16 cellular contexts compared by ENCODE assay signal in genomic region chr7:151427705-151428392, GRCh38. TPM values are rescaled to one million over a fixed set of nuclear protein-coding genes. Genes with fewer than 3 reads are reported as not detected.
DNase-seq lines count a peak whose midpoint lies in the region; ATAC-seq and TF ChIP-seq lines count a peak whose summit lies in the region.
"Had no signal": no experiment of that assay in that cellular context is flagged by ENCODE, and none has a peak within 500 bp of the region (broad histone marks: within the 10 kb centered on the region; RNA-seq: fewer than 3 reads in every experiment).

No MANE protein-coding gene starts in this region.

- H3K27ac ChIP-seq in HCT116 (ENCODE audit: low read depth, low read length), result peak overlapping the region; percentile 87
- H3K27ac ChIP-seq: 22Rv1 had no signal

- no peak for TF ChIP-seq CTCF in HCT116 (IDR thresholded peaks at IDR 0.05 in 2 of 3, conservative IDR thresholded peaks at IDR 0.05 in 1 of 3; ENCODE audit: borderline replicate concordance in 1 of 3, insufficient read depth in 1 of 3, low read depth in 2 of 3, low read length in 2 of 3)
- TF ChIP-seq CTCF in progenitor cell of endocrine pancreas (IDR thresholded peaks at IDR 0.05; ENCODE audit: unreplicated experiment), result no peak

- no peak overlapping the region for H3K9ac ChIP-seq in HCT116 (ENCODE audit: low read length)

- intact Hi-C loops in HCT116 (cut with micrococcal nuclease), result no loop called here
- intact Hi-C loops in activated T-helper 2 cell treated with anti-CD3 and anti-CD28 coated beads, Interferon-gamma antibody, Interleukin-2, Interleukin-4, amounts not matched to agents 10 μg/mL and 5 μg/mL and 100 μg/mL, durations not matched to agents 14 hours and 24 hours and 36 hours (cut with micrococcal nuclease), result loop anchor here (2.0 kb wide), 1 partner anchor 13 kb away; no protein-coding TSS in a partner anchor

- H3K4me1 Mint-ChIP-seq in central memory CD8-positive, alpha-beta T cell, result peaks cover 31% of the 10 kb centered on the region
- H3K4me1 Mint-ChIP-seq in progenitor cell of endocrine pancreas (ENCODE audit: low read depth), result peaks cover 28% of the 10 kb centered on the region
- peaks cover 27% of the 10 kb centered on the region for H3K4me1 Mint-ChIP-seq in activated T-helper 2 cell treated with anti-CD3 and anti-CD28 coated beads, Interferon-gamma antibody, Interleukin-2, Interleukin-4, amounts not matched to agents 10 μg/mL and 5 μg/mL and 100 μg/mL, durations not matched to agents 14 hours and 24 hours and 36 hours (ENCODE audit: low read depth)

- H3K9me3 Mint-ChIP-seq in central memory CD8-positive, alpha-beta T cell, result no peaks in the 10 kb centered on the region
- no peaks in the 10 kb centered on the region for H3K9me3 Mint-ChIP-seq in progenitor cell of endocrine pancreas (ENCODE audit: low read depth)
- no peaks in the 10 kb centered on the region for H3K9me3 Mint-ChIP-seq in activated T-helper 2 cell treated with anti-CD3 and anti-CD28 coated beads, Interferon-gamma antibody, Interleukin-2, Interleukin-4, amounts not matched to agents 10 μg/mL and 5 μg/mL and 100 μg/mL, durations not matched to agents 14 hours and 24 hours and 36 hours

- H3K4me3 Mint-ChIP-seq in central memory CD8-positive, alpha-beta T cell, result no peak overlapping the region
- H3K4me3 Mint-ChIP-seq in progenitor cell of endocrine pancreas (ENCODE audit: low read depth), result peak overlapping the region; percentile 27
- no peak overlapping the region for H3K4me3 Mint-ChIP-seq in activated T-helper 2 cell treated with anti-CD3 and anti-CD28 coated beads, Interferon-gamma antibody, Interleukin-2, Interleukin-4, amounts not matched to agents 10 μg/mL and 5 μg/mL and 100 μg/mL, durations not matched to agents 14 hours and 24 hours and 36 hours (ENCODE audit: low read depth)

- H3K4me1 ChIP-seq in HCT116 (ENCODE audit: control insufficient read depth in 1 of 2, insufficient read depth in 2 of 2, low read length in 2 of 2), result peaks cover 51 to 65% of the 10 kb centered on the region in 2 experiments

- H3K4me2 ChIP-seq in HCT116 (ENCODE audit: low read length), result peak overlapping the region; percentile 32; the same call in 1 of the 2 replicates

- no peak overlapping the region for H3K4me3 ChIP-seq in HCT116 (replicated peaks in 1 of 2; ENCODE audit: low read depth in 1 of 2, low read length in 2 of 2)
- H3K4me3 ChIP-seq: heart right ventricle had no signal

- ATAC-seq in HCT116 (no peak), GM18873 (IDR thresholded peaks at IDR 0.05; ENCODE audit: low FRiP score, unreplicated experiment) (no peak)
- no peak for ATAC-seq in central memory CD8-positive, alpha-beta T cell (replicated peaks; ENCODE audit: extremely low read depth, poor library complexity, severe bottlenecking)

- no peaks in the 10 kb centered on the region for H4K20me1 ChIP-seq in HCT116 (ENCODE audit: insufficient read depth)

- no peaks in the 10 kb centered on the region for H3K79me2 ChIP-seq in HCT116 (ENCODE audit: insufficient read depth, low read length)

- H3K27me3 Mint-ChIP-seq in central memory CD8-positive, alpha-beta T cell, result peaks cover 8% of the 10 kb centered on the region
- H3K27me3 Mint-ChIP-seq in progenitor cell of endocrine pancreas, result no peaks in the 10 kb centered on the region
- peaks cover 9% of the 10 kb centered on the region for H3K27me3 Mint-ChIP-seq in activated T-helper 2 cell treated with anti-CD3 and anti-CD28 coated beads, Interferon-gamma antibody, Interleukin-2, Interleukin-4, amounts not matched to agents 10 μg/mL and 5 μg/mL and 100 μg/mL, durations not matched to agents 14 hours and 24 hours and 36 hours (ENCODE audit: low read depth)

- TF ChIP-seq RAD21 in HCT116 (IDR thresholded peaks at IDR 0.05; ENCODE audit: low read depth), result no peak

- H3K36me3 Mint-ChIP-seq in central memory CD8-positive, alpha-beta T cell (ENCODE audit: insufficient read depth), result peaks cover 5% of the 10 kb centered on the region
- peaks cover 1% of the 10 kb centered on the region for H3K36me3 Mint-ChIP-seq in progenitor cell of endocrine pancreas (ENCODE audit: insufficient read depth)
- no peaks in the 10 kb centered on the region for H3K36me3 Mint-ChIP-seq in activated T-helper 2 cell treated with anti-CD3 and anti-CD28 coated beads, Interferon-gamma antibody, Interleukin-2, Interleukin-4, amounts not matched to agents 10 μg/mL and 5 μg/mL and 100 μg/mL, durations not matched to agents 14 hours and 24 hours and 36 hours (ENCODE audit: low read depth)

- RAD21 ChIA-PET in HCT116 (lab: Charles Lee; ENCODE audit: low non-redundant PET in 1 of 2, low total read pairs in 2 of 2, uncharacterized antibody in 2 of 2, unreplicated experiment in 2 of 2), result no interaction called here

- no peaks in the 10 kb centered on the region for H3K9me3 ChIP-seq in HCT116 (ENCODE audit: control insufficient read depth in 1 of 2, insufficient read depth in 1 of 2, low read depth in 1 of 2, low read length in 2 of 2)
- H3K9me3 ChIP-seq: heart right ventricle had no signal

- no peaks in the 10 kb centered on the region for H3K36me3 ChIP-seq in HCT116 (ENCODE audit: control insufficient read depth in 1 of 2, insufficient read depth in 2 of 2, low read length in 2 of 2)
- H3K36me3 ChIP-seq: heart right ventricle had no signal

- CTCF ChIA-PET in HCT116 (lab: Charles Lee), result no interaction called here

- H3K27ac Mint-ChIP-seq in central memory CD8-positive, alpha-beta T cell (ENCODE audit: low read depth), result peak overlapping the region; percentile 84
- H3K27ac Mint-ChIP-seq in progenitor cell of endocrine pancreas, result peak overlapping the region; percentile 97
- no peak overlapping the region for H3K27ac Mint-ChIP-seq in activated T-helper 2 cell treated with anti-CD3 and anti-CD28 coated beads, Interferon-gamma antibody, Interleukin-2, Interleukin-4, amounts not matched to agents 10 μg/mL and 5 μg/mL and 100 μg/mL, durations not matched to agents 14 hours and 24 hours and 36 hours

- peak; percentile 13 for DNase-seq in DMS79 treated with DMSO at 0.1 percent for 48 hours (lab: John Stamatoyannopoulos, UW)
- no peak for DNase-seq in DMS79 (lab: John Stamatoyannopoulos, UW)
- DNase-seq in HCT116 (ENCODE audit: low read depth, low spot score), result no peak
- DNase-seq in central memory CD8-positive, alpha-beta T cell (ENCODE audit: low spot score in 2 of 2), result no peak
- no peak for DNase-seq in progenitor cell of endocrine pancreas (ENCODE audit: low spot score, unreplicated experiment)
- no peak for DNase-seq in stimulated activated CD8-positive, alpha-beta memory T cell treated with anti-CD3 and anti-CD28 coated beads, Interleukin-4, amount 100 ng/mL, for 48 hours
- DNase-seq in activated T-helper 2 cell treated with anti-CD3 and anti-CD28 coated beads, Interferon-gamma antibody, Interleukin-2, Interleukin-4, amounts not matched to agents 10 μg/mL and 5 μg/mL and 100 μg/mL, durations not matched to agents 14 hours and 24 hours and 36 hours (ENCODE audit: low spot score), result no peak
- DNase-seq: activated gamma-delta T cell treated with Interleukin-2 at 50 U/mL for 16 hours; GF-D8; heart right ventricle; NK-92 treated with Interleukin-12 subunit alpha and Interleukin-12 subunit beta, amount 100 ng/mL, for 24 hours; stimulated activated CD4-positive, alpha-beta T cell treated with anti-CD3 and anti-CD28 coated beads, Interleukin-12 subunit alpha, Interleukin-12 subunit beta, amount 100 ng/mL, for 4 hours had no signal

- POLR2A ChIA-PET in HCT116 (lab: Charles Lee), result interaction anchor here (0.7 kb wide), 1 partner anchor 32 kb away, joined by 7 read pairs; no protein-coding TSS in a partner anchor

- BruUV-seq in HCT116 (replicated peaks; lab: Mats Ljungman, UMichigan), result no TSS peak

- H3K9me2 ChIP-seq in HCT116 (ENCODE audit: insufficient read depth), result no peaks in the 10 kb centered on the region

- H3K27me3 ChIP-seq in HCT116 (ENCODE audit: insufficient read depth, low read length), result no peaks in the 10 kb centered on the region

- TF ChIP-seq POLR2A in HCT116 (IDR thresholded peaks at IDR 0.05; ENCODE audit: borderline replicate concordance, extremely low read depth, insufficient read depth, insufficient read length), result no peak

- no peak overlapping the region for H2AFZ ChIP-seq in HCT116 (ENCODE audit: low read depth, low read length, poor library complexity, severe bottlenecking)

TF ChIP-seq in HCT116, 20 proteins besides CTCF, POLR2A, EP300 and RAD21 (continues in another document):
- TF ChIP-seq REST (IDR thresholded peaks at IDR 0.05; ENCODE audit: low read depth), result no peak
- no peak for TF ChIP-seq ZFX (IDR thresholded peaks at IDR 0.05)

RNA-seq across cellular contexts. Expression of gene CRYGN, which starts 12.1 kb away (rescaled TPM):
- not detected for total RNA-seq in HCT116 (2021; ENCODE audit: unreplicated experiment)
- polyA plus RNA-seq in HCT116 (2012), result not detected in 2 replicates
- 2.5 and 3.2 TPM in 2 replicates for total RNA-seq in progenitor cell of endocrine pancreas
- total RNA-seq in activated T-helper 2 cell treated with anti-CD3 and anti-CD28 coated beads, Interferon-gamma antibody, Interleukin-2, Interleukin-4, amounts not matched to agents 10 μg/mL and 5 μg/mL and 100 μg/mL, durations not matched to agents 14 hours and 24 hours and 36 hours, result not detected in 2 replicates
- total RNA-seq: dermis microvascular lymphatic vessel endothelial cell, LHCN-M2 had no signal

RNA-seq across cellular contexts. Expression of gene WDR86, which starts 18.0 kb away (rescaled TPM):
- not detected for total RNA-seq in HCT116 (2021; ENCODE audit: unreplicated experiment)
- 0.42 and 0.64 TPM in 2 replicates for polyA plus RNA-seq in HCT116 (2012)
- total RNA-seq in progenitor cell of endocrine pancreas, result 80.6 and 82.9 TPM in 2 replicates
- total RNA-seq in activated T-helper 2 cell treated with anti-CD3 and anti-CD28 coated beads, Interferon-gamma antibody, Interleukin-2, Interleukin-4, amounts not matched to agents 10 μg/mL and 5 μg/mL and 100 μg/mL, durations not matched to agents 14 hours and 24 hours and 36 hours, result not detected in 2 replicates
- total RNA-seq: dermis microvascular lymphatic vessel endothelial cell had no signal

Comparison
In these comparisons a context has a peak if more than half of its experiments do, and no peak if none do; other contexts are left out.
1. RNA of gene WDR86, which starts 18.0 kb away (total RNA-seq): 80.6 to 82.9 TPM in progenitor cell of endocrine pancreas; not detected in HCT116 (single experiment) and not detected in activated T-helper 2 cell treated with anti-CD3 and anti-CD28 coated beads, Interferon-gamma antibody, Interleukin-2, Interleukin-4, amounts not matched to agents 10 μg/mL and 5 μg/mL and 100 μg/mL, durations not matched to agents 14 hours and 24 hours and 36 hours; every median in the first group is over 10 times any median in the second.